16 cellular contexts compared by ENCODE assay signal in the genomic region with DNA sequence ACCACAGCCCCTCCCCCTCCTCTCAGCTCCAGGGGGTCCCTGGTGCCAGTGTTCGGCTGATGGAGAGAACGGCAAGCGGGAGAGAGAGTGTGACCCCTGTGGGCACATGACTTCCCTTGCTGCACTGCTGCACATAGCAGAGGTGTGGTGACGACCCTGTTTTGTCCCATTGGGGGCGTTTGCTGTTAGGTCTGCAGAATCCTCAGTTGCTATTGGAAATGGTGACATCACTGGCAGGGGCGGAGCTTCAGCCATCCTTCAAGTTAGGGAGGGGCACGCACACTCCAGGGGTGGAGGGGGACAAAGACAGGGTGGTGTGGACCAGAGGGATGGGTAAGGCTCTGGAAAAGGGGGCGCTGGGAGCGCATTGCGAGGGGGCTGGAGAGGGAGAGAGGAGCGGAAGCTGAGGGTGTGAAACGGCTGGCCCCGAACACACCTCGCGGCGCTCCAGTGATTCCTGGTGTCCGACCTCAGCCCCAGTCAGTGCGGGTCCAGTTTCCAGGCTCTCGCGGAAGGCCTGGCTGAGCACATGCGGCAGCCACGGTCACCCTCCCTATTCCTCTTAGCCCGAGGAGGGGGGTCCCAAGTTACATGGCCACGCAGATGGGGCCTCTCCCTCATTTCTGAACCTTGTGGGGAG. TPM values are rescaled to one million over a fixed set of nuclear protein-coding genes. Genes with fewer than 3 reads are reported as not detected.
A peak's percentile ranks its signal among the peaks of the same experiment; 100 is the strongest.
DNase-seq lines count a peak whose midpoint lies in the region; ATAC-seq and TF ChIP-seq lines count a peak whose summit lies in the region.
"Had no signal": no experiment of that assay in that cellular context is flagged by ENCODE, and none has a peak within 500 bp of the region (broad histone marks: within the 10 kb centered on the region; RNA-seq: fewer than 3 reads in every experiment).

No MANE protein-coding gene starts in this region.

- TF ChIP-seq CTCF in heart right ventricle (IDR thresholded peaks at IDR 0.05), result no peak

- no peak overlapping the region for H3K27ac ChIP-seq in heart right ventricle
- H3K27ac ChIP-seq: pancreas had no signal

- peaks cover 0 to 7% (median 5%) of the 10 kb centered on the region in 9 donors for H3K4me1 ChIP-seq in heart right ventricle

- no peaks in the 10 kb centered on the region for H3K4me1 Mint-ChIP-seq in activated CD4-positive, alpha-beta memory T cell treated with anti-CD3 and anti-CD28 coated beads for 36 hours (ENCODE audit: low read depth)

- H3K9me3 Mint-ChIP-seq in activated CD4-positive, alpha-beta memory T cell treated with anti-CD3 and anti-CD28 coated beads for 36 hours, result no peaks in the 10 kb centered on the region
- H3K9me3 Mint-ChIP-seq: dendritic cell treated with granulocyte-macrophage colony-stimulating factor and Interleukin-4, amounts not matched to agents 40 ng/mL and 50 ng/mL, for 4 days had no signal

- H3K4me3 ChIP-seq in heart right ventricle, result peak overlapping the region in 1 of 10 donors; percentile 24

- ATAC-seq in Right ventricle myocardium inferior (no peak), heart right ventricle (no peak), HG02642 (IDR thresholded peaks at IDR 0.05; ENCODE audit: poor library complexity, unreplicated experiment) (no peak), HG02870 (IDR thresholded peaks at IDR 0.05; ENCODE audit: unreplicated experiment) (no peak)

- POLR2A ChIA-PET in activated CD4-positive, alpha-beta memory T cell treated with anti-CD3 and anti-CD28 coated beads for 36 hours (lab: Charles Lee), result no interaction called here

- H3K27me3 Mint-ChIP-seq in activated CD4-positive, alpha-beta memory T cell treated with anti-CD3 and anti-CD28 coated beads for 36 hours, result peaks cover 47% of the 10 kb centered on the region

- no peak overlapping the region for H3K4me3 Mint-ChIP-seq in activated CD4-positive, alpha-beta memory T cell treated with anti-CD3 and anti-CD28 coated beads for 36 hours
- H3K4me3 Mint-ChIP-seq: dendritic cell treated with granulocyte-macrophage colony-stimulating factor and Interleukin-4, amounts not matched to agents 40 ng/mL and 50 ng/mL, for 4 days had no signal

- CTCF ChIA-PET in activated CD4-positive, alpha-beta memory T cell treated with anti-CD3 and anti-CD28 coated beads for 36 hours (lab: Charles Lee), result interaction anchor here (1.0 kb wide), 2 partner anchors 19 to 92 kb away, joined by 3 to 4 read pairs; no protein-coding TSS in a partner anchor

- H3K9me3 ChIP-seq in heart right ventricle, result no peaks in the 10 kb centered on the region
- H3K9me3 ChIP-seq: pancreas had no signal

- no peaks in the 10 kb centered on the region for H3K36me3 Mint-ChIP-seq in activated CD4-positive, alpha-beta memory T cell treated with anti-CD3 and anti-CD28 coated beads for 36 hours
- H3K36me3 Mint-ChIP-seq: CD4-positive, CD25-positive, alpha-beta regulatory T cell had no signal

- WGBS in heart right ventricle, 2 donors, result 7 to 9% methylated on average over 24 of the region's 24 CpGs

- H3K36me3 ChIP-seq in heart right ventricle, result no peaks in the 10 kb centered on the region
- H3K36me3 ChIP-seq: pancreas had no signal

- peak; percentile 47 for DNase-seq in Right ventricle myocardium inferior (ENCODE audit: missing footprints)
- DNase-seq in heart right ventricle, result no peak
- peak; percentile 94 for DNase-seq in NCI-H2171 (lab: John Stamatoyannopoulos, UW)
- DNase-seq in cerebellum (ENCODE audit: low spot score), result peak; percentile 93
- DNase-seq in superior temporal gyrus (ENCODE audit: extremely low spot score), result peak; percentile 67
- no peak for DNase-seq in activated CD4-positive, alpha-beta memory T cell treated with anti-CD3 and anti-CD28 coated beads for 36 hours
- DNase-seq: activated naive CD4-positive, alpha-beta T cell treated with Interleukin-2 at 50 U/mL for 16 hours; SHP77; stimulated activated CD4-positive, alpha-beta T cell treated with anti-CD3 and anti-CD28 coated beads, Interleukin-4, amount 100 ng/mL, for 24 hours had no signal

- intact Hi-C loops in Right ventricle myocardium inferior (cut with DNase I), result no loop called here
- intact Hi-C loops in heart right ventricle (cut with DNase I), result loop anchor here in 3 of 10 donors (5.0 to 10.0 kb wide), 2 partner anchors 34 to 47 kb away; partner anchors contain the start of genes ANAPC2 (in 2 of the 3), SSNA1 (in 2 of the 3), LRRC26 (in 1 of the 3) and TMEM210 (in 1 of the 3)
- intact Hi-C loops in activated CD4-positive, alpha-beta memory T cell treated with anti-CD3 and anti-CD28 coated beads for 36 hours (cut with micrococcal nuclease), result no loop called here

- peaks cover 48 to 99% (median 95%) of the 10 kb centered on the region in 7 donors for H3K27me3 ChIP-seq in heart right ventricle

- no peak overlapping the region for H3K27ac Mint-ChIP-seq in activated CD4-positive, alpha-beta memory T cell treated with anti-CD3 and anti-CD28 coated beads for 36 hours
- H3K27ac Mint-ChIP-seq: CD4-positive, CD25-positive, alpha-beta regulatory T cell; dendritic cell treated with granulocyte-macrophage colony-stimulating factor and Interleukin-4, amounts not matched to agents 40 ng/mL and 50 ng/mL, for 4 days had no signal

RNA-seq across cellular contexts. Expression of gene GRIN1, which starts 0.8 kb away (rescaled TPM):
- total RNA-seq in Right ventricle myocardium inferior (not detected), heart right ventricle (not detected), cerebellum (23.6 TPM)
- not detected for polyA plus RNA-seq in heart right ventricle
- not detected for total RNA-seq in activated CD4-positive, alpha-beta memory T cell treated with anti-CD3 and anti-CD28 coated beads for 36 hours
- total RNA-seq: CD4-positive, CD25-positive, alpha-beta regulatory T cell had no signal
- polyA plus RNA-seq: CD4-positive, CD25-positive, alpha-beta regulatory T cell had no signal

RNA-seq across cellular contexts. Expression of gene DPP7, which starts 23.6 kb away (rescaled TPM):
- 143 TPM for total RNA-seq in Right ventricle myocardium inferior
- total RNA-seq in heart right ventricle, result 100 to 1,000 TPM in 7 of 10 donors, 10 to 100 TPM in 3; 91.4 to 167 (median 118) TPM
- polyA plus RNA-seq in heart right ventricle, result 100 to 1,000 TPM; 152 to 677 TPM
- 12.2 TPM for total RNA-seq in cerebellum
- 100 to 1,000 TPM; 195 to 208 TPM for total RNA-seq in activated CD4-positive, alpha-beta memory T cell treated with anti-CD3 and anti-CD28 coated beads for 36 hours

RNA-seq across cellular contexts. Expression of gene LRRC26, which starts 31.7 kb away (rescaled TPM):
- total RNA-seq in Right ventricle myocardium inferior (not detected), heart right ventricle (not detected), cerebellum (0.91 TPM)
- polyA plus RNA-seq in heart right ventricle, result not detected
- not detected for total RNA-seq in activated CD4-positive, alpha-beta memory T cell treated with anti-CD3 and anti-CD28 coated beads for 36 hours
- total RNA-seq: CD4-positive, CD25-positive, alpha-beta regulatory T cell had no signal
- polyA plus RNA-seq: CD4-positive, CD25-positive, alpha-beta regulatory T cell; pancreas had no signal

RNA-seq across cellular contexts. Expression of gene TMEM210, which starts 33.7 kb away (rescaled TPM):
- total RNA-seq in Right ventricle myocardium inferior, result not detected
- total RNA-seq in heart right ventricle, result not detected
- polyA plus RNA-seq in heart right ventricle, result not detected
- total RNA-seq in cerebellum, result not detected
- not detected for total RNA-seq in activated CD4-positive, alpha-beta memory T cell treated with anti-CD3 and anti-CD28 coated beads for 36 hours
- total RNA-seq: CD4-positive, CD25-positive, alpha-beta regulatory T cell; frontal cortex; lower leg skin; pancreas had no signal
- polyA plus RNA-seq: CD4-positive, CD25-positive, alpha-beta regulatory T cell; pancreas had no signal

RNA-seq across cellular contexts. Expression of gene ANAPC2, which starts 50.2 kb away (rescaled TPM):
- total RNA-seq in Right ventricle myocardium inferior (35.0 TPM), heart right ventricle (10 to 100 TPM; 24.6 to 44.8 (median 27.7) TPM), cerebellum (22.0 TPM)
- polyA plus RNA-seq in heart right ventricle, result 10 to 100 TPM; 23.7 to 69.6 TPM
- total RNA-seq in activated CD4-positive, alpha-beta memory T cell treated with anti-CD3 and anti-CD28 coated beads for 36 hours, result 10 to 100 TPM; 36.3 to 36.9 TPM

Comparison
In these comparisons a context has a peak if more than half of its experiments do, and no peak if none do; other contexts are left out.
1. DNase-seq: peak in Right ventricle myocardium inferior (single experiment), NCI-H2171 (single experiment), cerebellum (single experiment) and superior temporal gyrus (single experiment); none in heart right ventricle (0 of 2) and activated CD4-positive, alpha-beta memory T cell treated with anti-CD3 and anti-CD28 coated beads for 36 hours (single experiment).
2. RNA of gene GRIN1, which starts 0.8 kb away (total RNA-seq): 23.6 TPM in cerebellum (single experiment); not detected in Right ventricle myocardium inferior (single experiment), not detected in activated CD4-positive, alpha-beta memory T cell treated with anti-CD3 and anti-CD28 coated beads for 36 hours and not detected in heart right ventricle; every median in the first group is over 10 times any median in the second.